Comparison of ENCODE assay signal across 19 cellular contexts in genomic region chr7:148746139-148746538, GRCh38.
"Had no signal": no experiment of that assay in that cellular context is flagged by ENCODE, and none has a peak within 500 bp of the region (broad histone marks: within the 10 kb centered on the region; RNA-seq: fewer than 3 reads in every experiment).

No MANE protein-coding gene starts in this region.

- H3K27me3 Mint-ChIP-seq: central memory CD8-positive, alpha-beta T cell had no signal

- H3K27ac Mint-ChIP-seq: immature natural killer cell had no signal

- DNase-seq: activated CD4-positive, alpha-beta T cell treated with anti-CD3 and anti-CD28 coated beads, Interleukin-2, amount 50 U/mL, for 1 hour; activated CD4-positive, CD25-positive, alpha-beta regulatory T cell; activated naive CD4-positive, alpha-beta T cell treated with anti-CD3 and anti-CD28 coated beads, Interleukin-2, amount 50 U/mL, for 16 hours; activated T-cell treated with anti-CD3 and anti-CD28 coated beads for 4 hours; body of pancreas; effector CD4-positive, alpha-beta T cell; esophagus squamous epithelium; foreskin keratinocyte; immature natural killer cell; midbrain; ovary; sigmoid colon; spleen; upper lobe of right lung had no signal

- H3K9me3 ChIP-seq: body of pancreas, esophagus squamous epithelium, sigmoid colon, thoracic aorta, upper lobe of right lung had no signal

- H3K27ac ChIP-seq: body of pancreas, coronary artery, esophagus squamous epithelium, foreskin keratinocyte, ovary, sigmoid colon, spleen, thoracic aorta, upper lobe of right lung had no signal

- H3K4me3 ChIP-seq: body of pancreas, coronary artery, esophagus squamous epithelium, lung, ovary, sigmoid colon, spleen, thoracic aorta, upper lobe of right lung had no signal

- H3K4me1 ChIP-seq: body of pancreas, esophagus squamous epithelium, foreskin keratinocyte, sigmoid colon, spleen, upper lobe of right lung had no signal

- H3K36me3 ChIP-seq: ovary had no signal

- H3K4me3 Mint-ChIP-seq: central memory CD8-positive, alpha-beta T cell; immature natural killer cell; neural crest cell had no signal

- H3K9me3 Mint-ChIP-seq: central memory CD8-positive, alpha-beta T cell; immature natural killer cell had no signal

- H3K27me3 ChIP-seq: body of pancreas, esophagus squamous epithelium, foreskin keratinocyte, ovary, sigmoid colon, spleen, upper lobe of right lung had no signal

- ATAC-seq: body of pancreas, foreskin keratinocyte, upper lobe of right lung had no signal
